8 cellular contexts compared by ENCODE assay signal in genomic region chr1:43368646-43369020, GRCh38. TPM values are rescaled to one million over a fixed set of nuclear protein-coding genes. Genes with fewer than 3 reads are reported as not detected.
A peak's percentile ranks its signal among the peaks of the same experiment; 100 is the strongest.
DNase-seq lines count a peak whose midpoint lies in the region; ATAC-seq and TF ChIP-seq lines count a peak whose summit lies in the region.

No MANE protein-coding gene starts in this region.

- peaks cover 18% of the 10 kb centered on the region for H3K4me1 ChIP-seq in HUES6 (ENCODE audit: control insufficient read depth, insufficient read depth, low read length)

- H3K36me3 Mint-ChIP-seq in central memory CD8-positive, alpha-beta T cell (ENCODE audit: insufficient read depth): peaks cover 10% of the 10 kb centered on the region
- H3K36me3 Mint-ChIP-seq in naive B cell: peaks cover 7 to 9% of the 10 kb centered on the region in 2 donors

- H3K9me3 Mint-ChIP-seq in central memory CD8-positive, alpha-beta T cell: no peaks in the 10 kb centered on the region
- no peaks in the 10 kb centered on the region for H3K9me3 Mint-ChIP-seq in naive B cell

- no peaks in the 10 kb centered on the region for H3K9me3 ChIP-seq in HUES6 (ENCODE audit: control insufficient read depth, insufficient read depth, low read depth, low read length)

- H3K27ac ChIP-seq in HUES6 (ENCODE audit: low read depth, low read length): peak overlapping the region; percentile 35; the same call in 1 of the 2 replicates

- DNase-seq in AG10803 (ENCODE audit: low read depth): no peak
- no peak for DNase-seq in central memory CD8-positive, alpha-beta T cell (ENCODE audit: low spot score in 2 of 2)
- DNase-seq in naive B cell: no peak
- no peak for DNase-seq in ecto neural progenitor cell (ENCODE audit: low spot score)
- DNase-seq in NCI-H2081 (lab: John Stamatoyannopoulos, UW): no peak
- no peak for DNase-seq in dermis blood vessel endothelial cell

- H3K27me3 ChIP-seq in HUES6 (ENCODE audit: control insufficient read depth, insufficient read depth, low read length): no peaks in the 10 kb centered on the region

- H3K4me3 ChIP-seq in AG10803 (ENCODE audit: low read length): peak overlapping the region; percentile 65
- H3K4me3 ChIP-seq in HUES6 (ENCODE audit: low read depth, low read length): peak overlapping the region; percentile 69

- no peak for TF ChIP-seq CTCF in AG10803 (conservative IDR thresholded peaks at IDR 0.05; ENCODE audit: low read length)

- peaks cover 20% of the 10 kb centered on the region for H3K36me3 ChIP-seq in HUES6 (ENCODE audit: control insufficient read depth, insufficient read depth, low read length)

- no peak for ATAC-seq in central memory CD8-positive, alpha-beta T cell (replicated peaks; ENCODE audit: extremely low read depth, poor library complexity, severe bottlenecking)
- ATAC-seq in naive B cell (ENCODE audit: low read depth in 2 of 2) (no peak), HG02870 (IDR thresholded peaks at IDR 0.05; ENCODE audit: unreplicated experiment) (no peak)

- H3K27me3 Mint-ChIP-seq in central memory CD8-positive, alpha-beta T cell: no peaks in the 10 kb centered on the region
- no peaks in the 10 kb centered on the region for H3K27me3 Mint-ChIP-seq in naive B cell

- peak overlapping the region; percentile 86 for H3K4me3 Mint-ChIP-seq in central memory CD8-positive, alpha-beta T cell
- peak overlapping the region; percentile 84 to 99 (median 92) for H3K4me3 Mint-ChIP-seq in naive B cell

- H3K4me1 Mint-ChIP-seq in central memory CD8-positive, alpha-beta T cell: peaks cover 44% of the 10 kb centered on the region
- peaks cover 43 to 53% (median 47%) of the 10 kb centered on the region in 3 donors for H3K4me1 Mint-ChIP-seq in naive B cell

- peak overlapping the region; percentile 92 for H3K27ac Mint-ChIP-seq in central memory CD8-positive, alpha-beta T cell (ENCODE audit: low read depth)
- peak overlapping the region; percentile 85 to 99 (median 90) for H3K27ac Mint-ChIP-seq in naive B cell

- H3K9ac ChIP-seq in HUES6 (ENCODE audit: low read length): peak overlapping the region; percentile 87

RNA-seq across cellular contexts. Expression of gene ELOVL1, which starts 0.8 kb away (rescaled TPM):
- 10 to 100 TPM; 55.8 to 91.0 (median 69.4) TPM for polyA plus RNA-seq in naive B cell (ENCODE audit: low read depth in 6 of 6)
- 51.9 and 66.2 TPM in 2 replicates for total RNA-seq in dermis blood vessel endothelial cell

RNA-seq across cellular contexts. Expression of gene CDC20, which starts 9.9 kb away (rescaled TPM):
- polyA plus RNA-seq in naive B cell (ENCODE audit: low read depth in 6 of 6): under 1 TPM in 2 of 6 donors, not detected in 4; 0.16 to 0.28 TPM
- 22.1 and 121 TPM in 2 replicates for total RNA-seq in dermis blood vessel endothelial cell

RNA-seq across cellular contexts. Expression of gene MED8, which starts 21.0 kb away (rescaled TPM):
- 10 to 100 TPM; 22.4 to 40.5 (median 33.2) TPM for polyA plus RNA-seq in naive B cell (ENCODE audit: low read depth in 6 of 6)
- total RNA-seq in dermis blood vessel endothelial cell: 45.9 and 51.9 TPM in 2 replicates

RNA-seq across cellular contexts. Expression of gene SZT2, which starts 21.1 kb away (rescaled TPM):
- polyA plus RNA-seq in naive B cell (ENCODE audit: low read depth in 6 of 6): 10 to 100 TPM in 1 of 6 donors, 1 to 10 TPM in 4, under 1 TPM in 1; 0.77 to 11.6 (median 6.3) TPM
- total RNA-seq in dermis blood vessel endothelial cell: 18.9 and 24.8 TPM in 2 replicates

RNA-seq across cellular contexts. Expression of gene MPL, which starts 31.0 kb away (rescaled TPM):
- polyA plus RNA-seq in naive B cell (ENCODE audit: low read depth in 6 of 6): under 1 TPM in 1 of 6 donors, not detected in 5; 0.32 TPM
- total RNA-seq in dermis blood vessel endothelial cell: 0.09 TPM in 1 of 2 replicates, not detected in the other
